In genomic region chr11:56783448-56784041, GRCh38 we compare ENCODE assay signal across 8 cellular contexts. TPM values are rescaled to one million over a fixed set of nuclear protein-coding genes. Genes with fewer than 3 reads are reported as not detected.
DNase-seq lines count a peak whose midpoint lies in the region; ATAC-seq and TF ChIP-seq lines count a peak whose summit lies in the region.

No MANE protein-coding gene starts in this region.

- no peak overlapping the region for H3K27ac Mint-ChIP-seq in nephron

- H2AFZ ChIP-seq in OCI-LY3 (ENCODE audit: low read depth, low read length) = no peak overlapping the region

- no peaks in the 10 kb centered on the region for H3K27me3 Mint-ChIP-seq in nephron (ENCODE audit: low read depth)

- H3K4me1 Mint-ChIP-seq in nephron = no peaks in the 10 kb centered on the region

- no peaks in the 10 kb centered on the region for H3K9me3 Mint-ChIP-seq in nephron

- H3K9ac ChIP-seq in OCI-LY3 (ENCODE audit: low read length) = peak overlapping the region; percentile 36

- H3K4me3 Mint-ChIP-seq in nephron = no peak overlapping the region

- DNase-seq in Daoy (ENCODE audit: low read depth) (peak; percentile 5), HL-60 (ENCODE audit: low read depth in 1 of 2, low spot score in 1 of 2) (peak; percentile 1 to 9), mesenteric fat pad (ENCODE audit: low spot score) (no peak)
- no peak for DNase-seq in effector memory CD4-positive, alpha-beta T cell
- DNase-seq in stimulated activated naive CD4-positive, alpha-beta T cell treated with Interleukin-2 at 50 U/mL for 16 hours (lab: John Stamatoyannopoulos, UW) = no peak

- H3K4me3 ChIP-seq in HL-60 (replicated peaks; ENCODE audit: insufficient read depth, low read length) (no peak overlapping the region), OCI-LY3 (ENCODE audit: low read length) (peak overlapping the region; percentile 70)
- H3K4me3 ChIP-seq in effector memory CD4-positive, alpha-beta T cell (ENCODE audit: insufficient read depth, low read depth, low read length, poor library complexity, severe bottlenecking) = peak overlapping the region; percentile 4

- no peaks in the 10 kb centered on the region for H3K27me3 ChIP-seq in HL-60 (ENCODE audit: insufficient read depth, poor library complexity, severe bottlenecking)
- H3K27me3 ChIP-seq in OCI-LY3 (ENCODE audit: low read depth, low read length) = peaks cover 4% of the 10 kb centered on the region; the same call in 1 of the 2 replicates
- H3K27me3 ChIP-seq in effector memory CD4-positive, alpha-beta T cell (replicated peaks; ENCODE audit: control insufficient read depth, insufficient read depth, low read length, poor library complexity, severe bottlenecking) = no peaks in the 10 kb centered on the region

- no peaks in the 10 kb centered on the region for H3K36me3 Mint-ChIP-seq in nephron (ENCODE audit: low read depth)

- H4K20me1 ChIP-seq in OCI-LY3 (ENCODE audit: insufficient read depth, low read length) = no peaks in the 10 kb centered on the region

- ATAC-seq in GM18505 (IDR thresholded peaks at IDR 0.05; ENCODE audit: unreplicated experiment) = no peak

- TF ChIP-seq POLR2A in GM18505 (IDR thresholded peaks at IDR 0.05; ENCODE audit: borderline replicate concordance, extremely low read depth, insufficient read depth, insufficient read length) = no peak

- H3K4me1 ChIP-seq in OCI-LY3 (ENCODE audit: low read length) = peaks cover 17% of the 10 kb centered on the region
- H3K4me1 ChIP-seq in effector memory CD4-positive, alpha-beta T cell (ENCODE audit: control insufficient read depth, insufficient read depth, low read length, poor library complexity, severe bottlenecking) = no peaks in the 10 kb centered on the region

- H3K27ac ChIP-seq in HL-60 (replicated peaks) = no peak overlapping the region
- H3K27ac ChIP-seq in OCI-LY3 (ENCODE audit: low read length) = no peak overlapping the region
- no peak overlapping the region for H3K27ac ChIP-seq in effector memory CD4-positive, alpha-beta T cell (ENCODE audit: insufficient read depth, low read length, poor library complexity, severe bottlenecking)

- TF ChIP-seq CTCF in HL-60 (IDR thresholded peaks at IDR 0.05; ENCODE audit: insufficient read depth, low read length) = no peak
- peak; percentile 86 for TF ChIP-seq CTCF in OCI-LY3 (IDR thresholded peaks at IDR 0.05; ENCODE audit: low read depth, low read length)
- TF ChIP-seq CTCF in nephron (IDR thresholded peaks at IDR 0.05; ENCODE audit: unreplicated experiment in 3 of 3) = peak; percentile 66 to 76 (median 67)

- no peaks in the 10 kb centered on the region for H3K79me2 ChIP-seq in OCI-LY3 (ENCODE audit: low read length)

- H3K9me3 ChIP-seq in OCI-LY3 (ENCODE audit: insufficient read depth, low read length) = no peaks in the 10 kb centered on the region
- no peaks in the 10 kb centered on the region for H3K9me3 ChIP-seq in effector memory CD4-positive, alpha-beta T cell (ENCODE audit: control insufficient read depth, low read length)

- no peaks in the 10 kb centered on the region for H3K36me3 ChIP-seq in OCI-LY3 (replicated peaks; ENCODE audit: low read depth, low read length)
- no peaks in the 10 kb centered on the region for H3K36me3 ChIP-seq in effector memory CD4-positive, alpha-beta T cell (ENCODE audit: control insufficient read depth, insufficient read depth, low read length)

- H3K4me2 ChIP-seq in OCI-LY3 (ENCODE audit: low read length) = peak overlapping the region; percentile 64

RNA-seq across cellular contexts. Expression of gene OR9G4, which starts 35.0 kb away (rescaled TPM):
- not detected in 2 replicates for total RNA-seq in Daoy (2014; rRNA removed; shearing (Covaris generic))
- not detected for total RNA-seq in mesenteric fat pad

Comparison
In these comparisons a context has a peak if more than half of its experiments do, and no peak if none do; other contexts are left out.
1. DNase-seq: peak in Daoy (single experiment) and HL-60 (2 of 2); none in effector memory CD4-positive, alpha-beta T cell (0 of 3), stimulated activated naive CD4-positive, alpha-beta T cell treated with Interleukin-2 at 50 U/mL for 16 hours (single experiment) and mesenteric fat pad (single experiment).